17 cellular contexts compared by ENCODE assay signal in genomic region chr18:62655520-62656219, GRCh38. TPM values are rescaled to one million over a fixed set of nuclear protein-coding genes. Genes with fewer than 3 reads are reported as not detected.
A peak's percentile ranks its signal among the peaks of the same experiment; 100 is the strongest.
DNase-seq lines count a peak whose midpoint lies in the region; ATAC-seq, FAIRE-seq and TF ChIP-seq lines count a peak whose summit lies in the region.
"Had no signal": no experiment of that assay in that cellular context is flagged by ENCODE, and none has a peak within 500 bp of the region (broad histone marks: within the 10 kb centered on the region; RNA-seq: fewer than 3 reads in every experiment).

No MANE protein-coding gene starts in this region.

- no peaks in the 10 kb centered on the region for H3K27me3 ChIP-seq in left lung
- no peaks in the 10 kb centered on the region for H3K27me3 ChIP-seq in upper lobe of right lung
- H3K27me3 ChIP-seq: BLaER1 treated with 17β-estradiol and CSF1 and Interleukin-3, amounts not matched to agents 10 nM and 100 nM had no signal

- FAIRE-seq in D721Med (lab: Jason Lieb, UNC) = peak; percentile 21
- FAIRE-seq: GM12878, GM19239 had no signal

- H3K36me3 ChIP-seq in left lung = no peaks in the 10 kb centered on the region
- H3K36me3 ChIP-seq in upper lobe of right lung = no peaks in the 10 kb centered on the region
- H3K36me3 ChIP-seq: BLaER1 treated with 17β-estradiol and CSF1 and Interleukin-3, amounts not matched to agents 10 nM and 100 nM had no signal

- peak; percentile 54 for ATAC-seq in left lung
- ATAC-seq in upper lobe of right lung = peak; percentile 35
- ATAC-seq in GM18870 (IDR thresholded peaks at IDR 0.05; ENCODE audit: unreplicated experiment) = no peak
- ATAC-seq: CD8-positive, alpha-beta T cell; GM12878 had no signal

- TF ChIP-seq CTCF in D721Med (IDR thresholded peaks at IDR 0.05; ENCODE audit: insufficient read depth, missing control alignments) (no peak), left lung (IDR thresholded peaks at IDR 0.05) (no peak), upper lobe of right lung (IDR thresholded peaks at IDR 0.05) (no peak)

- H3K4me1 ChIP-seq in left lung (no peaks in the 10 kb centered on the region), upper lobe of right lung (no peaks in the 10 kb centered on the region)

- H3K9me3 ChIP-seq in left lung (no peaks in the 10 kb centered on the region), upper lobe of right lung (no peaks in the 10 kb centered on the region)

- H3K4me3 ChIP-seq in left lung (no peak overlapping the region), upper lobe of right lung (no peak overlapping the region)
- H3K4me3 ChIP-seq: BLaER1 treated with 17β-estradiol and CSF1 and Interleukin-3, amounts not matched to agents 10 nM and 100 nM; GM12878; GM23248 had no signal

- H3K27ac ChIP-seq in left lung (no peak overlapping the region), upper lobe of right lung (no peak overlapping the region)
- H3K27ac ChIP-seq: BLaER1 treated with 17β-estradiol and CSF1 and Interleukin-3, amounts not matched to agents 10 nM and 100 nM; GM23248 had no signal

- intact Hi-C loops in left lung (cut with DNase I) = no loop called here
- intact Hi-C loops in upper lobe of right lung (cut with DNase I) = no loop called here

- no peak for DNase-seq in D721Med (ENCODE audit: insufficient read length, low spot score)
- DNase-seq in NCI-H69 (lab: John Stamatoyannopoulos, UW) = peak; percentile 49
- peak in 1 of 2 donors; percentile 43 for DNase-seq in left lung
- peak; percentile 22 for DNase-seq in upper lobe of right lung
- no peak for DNase-seq in SHP77 treated with DMSO at 0.1 percent for 48 hours (lab: John Stamatoyannopoulos, UW)
- DNase-seq: Calu3; CD8-positive, alpha-beta T cell; DMS 273 treated with DMSO at 0.1 percent for 48 hours; DMS53; DND-41; EL; GM23248; H7 had no signal

RNA-seq across cellular contexts. Expression of gene PHLPP1, which starts 59.7 kb away (rescaled TPM):
- total RNA-seq in left lung = 10 to 100 TPM in 1 of 2 donors, 1 to 10 TPM in 1; 7.0 to 13.1 TPM
- total RNA-seq in upper lobe of right lung = 11.9 TPM

Comparison
In these comparisons a context has a peak if more than half of its experiments do, and no peak if none do; other contexts are left out.
1. DNase-seq: peak in NCI-H69 (single experiment) and upper lobe of right lung (single experiment); none in D721Med (single experiment) and SHP77 treated with DMSO at 0.1 percent for 48 hours (single experiment).